In genomic region chr21:42819861-42820512, GRCh38 we compare ENCODE assay signal across 1 cellular context.
TF ChIP-seq lines count a peak whose summit lies in the region.

No MANE protein-coding gene starts in this region.

TF ChIP-seq in HepG2, 621 proteins besides CTCF, POLR2A, EP300 and RAD21:
- TF ChIP-seq ZNF160 (CRISPR knock-in tag; IDR thresholded peaks at IDR 0.05): no peak
- no peak for TF ChIP-seq ZNF17 (CRISPR knock-in tag; IDR thresholded peaks at IDR 0.05)
- TF ChIP-seq, protein P1, sequence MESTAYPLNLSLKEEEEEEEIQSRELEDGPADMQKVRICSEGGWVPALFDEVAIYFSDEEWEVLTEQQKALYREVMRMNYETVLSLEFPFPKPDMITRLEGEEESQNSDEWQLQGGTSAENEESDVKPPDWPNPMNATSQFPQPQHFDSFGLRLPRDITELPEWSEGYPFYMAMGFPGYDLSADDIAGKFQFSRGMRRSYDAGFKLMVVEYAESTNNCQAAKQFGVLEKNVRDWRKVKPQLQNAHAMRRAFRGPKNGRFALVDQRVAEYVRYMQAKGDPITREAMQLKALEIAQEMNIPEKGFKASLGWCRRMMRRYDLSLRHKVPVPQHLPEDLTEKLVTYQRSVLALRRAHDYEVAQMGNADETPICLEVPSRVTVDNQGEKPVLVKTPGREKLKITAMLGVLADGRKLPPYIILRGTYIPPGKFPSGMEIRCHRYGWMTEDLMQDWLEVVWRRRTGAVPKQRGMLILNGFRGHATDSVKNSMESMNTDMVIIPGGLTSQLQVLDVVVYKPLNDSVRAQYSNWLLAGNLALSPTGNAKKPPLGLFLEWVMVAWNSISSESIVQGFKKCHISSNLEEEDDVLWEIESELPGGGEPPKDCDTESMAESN (CRISPR knock-in tag; conservative IDR thresholded peaks at IDR 0.05): no peak
